1 cellular context compared by ENCODE assay signal in genomic region chr9:6645153-6646027, GRCh38.
TF ChIP-seq lines count a peak whose summit lies in the region.

Gene GLDC, minus strand, starts transcription at chr9:6645729. Its CDS starts 230 bp downstream, at chr9:6645499.

TF ChIP-seq in GM12878, 131 proteins besides CTCF, POLR2A, EP300 and RAD21 (continued from another document and continues in another):
- no peak for TF ChIP-seq FOS (IDR thresholded peaks at IDR 0.05; ENCODE audit: borderline replicate concordance, extremely low read depth, insufficient read length)
- TF ChIP-seq RCOR1 (conservative IDR thresholded peaks at IDR 0.05; ENCODE audit: low read depth, low read length): 0 out of 2 replicates have a peak, but pooled peaks have one; percentile 23
- no peak for TF ChIP-seq YBX1 (IDR thresholded peaks at IDR 0.05)
- TF ChIP-seq CUX1 (IDR thresholded peaks at IDR 0.05; ENCODE audit: insufficient replicate concordance, low read depth, low read length): no peak
- no peak for TF ChIP-seq CREB1 (IDR thresholded peaks at IDR 0.05; ENCODE audit: low read depth)
- TF ChIP-seq ZSCAN29 (IDR thresholded peaks at IDR 0.05): no peak
- no peak for TF ChIP-seq SIN3A (IDR thresholded peaks at IDR 0.05; ENCODE audit: low read depth, low read length)
- no peak for TF ChIP-seq GABPA (IDR thresholded peaks at IDR 0.05; ENCODE audit: low read depth)
- no peak for TF ChIP-seq REST (IDR thresholded peaks at IDR 0.05; ENCODE audit: low read depth, low read length)
- TF ChIP-seq E4F1 (IDR thresholded peaks at IDR 0.05; ENCODE audit: borderline replicate concordance, partially characterized antibody): no peak
- no peak for TF ChIP-seq HDAC6 (IDR thresholded peaks at IDR 0.05; ENCODE audit: unreplicated experiment)
- TF ChIP-seq RUNX3 (IDR thresholded peaks at IDR 0.05; ENCODE audit: low read length): no peak; the same call in 1 of the 2 replicates
- peak; percentile 95 for TF ChIP-seq IKZF1 (conservative IDR thresholded peaks at IDR 0.05)
- peak; percentile 84 to 91 for TF ChIP-seq IKZF2 (IDR thresholded peaks at IDR 0.05)
- TF ChIP-seq ZNF207 (IDR thresholded peaks at IDR 0.05; ENCODE audit: borderline replicate concordance): no peak
- no peak for TF ChIP-seq TCF7 (IDR thresholded peaks at IDR 0.05; ENCODE audit: borderline replicate concordance)
- no peak for TF ChIP-seq ZZZ3 (IDR thresholded peaks at IDR 0.05; ENCODE audit: control insufficient read depth, insufficient read length, low read depth)
- no peak for TF ChIP-seq KLF5 (IDR thresholded peaks at IDR 0.05; ENCODE audit: partially characterized antibody)
- TF ChIP-seq MYC (IDR thresholded peaks at IDR 0.05; ENCODE audit: insufficient read depth, insufficient read length, insufficient replicate concordance, low read length, severe bottlenecking): no peak
- no peak for TF ChIP-seq ESRRA (IDR thresholded peaks at IDR 0.05; ENCODE audit: low read length)
- no peak for TF ChIP-seq PKNOX1 (IDR thresholded peaks at IDR 0.05)
- no peak for TF ChIP-seq JUNB (IDR thresholded peaks at IDR 0.05)
- peak; percentile 90 for TF ChIP-seq EED (IDR thresholded peaks at IDR 0.05; ENCODE audit: low read depth)
- no peak for TF ChIP-seq ATF2 (IDR thresholded peaks at IDR 0.05; ENCODE audit: low read length)
- no peak for TF ChIP-seq USF2 (IDR thresholded peaks at IDR 0.05; ENCODE audit: borderline replicate concordance, low read depth, low read length)
- TF ChIP-seq NFXL1 (IDR thresholded peaks at IDR 0.05; ENCODE audit: borderline replicate concordance): no peak
- peak; percentile 81 for TF ChIP-seq SP1 (IDR thresholded peaks at IDR 0.05; ENCODE audit: low read depth, low read length)
- no peak for TF ChIP-seq IRF5 (IDR thresholded peaks at IDR 0.05; ENCODE audit: borderline replicate concordance)
- TF ChIP-seq TCF12 (IDR thresholded peaks at IDR 0.05; ENCODE audit: low read depth, low read length): 0 out of 2 replicates have a peak, but pooled peaks have one; percentile 14
- no peak for TF ChIP-seq MEF2A (IDR thresholded peaks at IDR 0.05; ENCODE audit: insufficient read depth, low read depth, low read length)
- TF ChIP-seq HDGF (IDR thresholded peaks at IDR 0.05): no peak
- no peak for TF ChIP-seq BMI1 (IDR thresholded peaks at IDR 0.05; ENCODE audit: borderline replicate concordance)
- TF ChIP-seq GATAD2B (conservative IDR thresholded peaks at IDR 0.05; ENCODE audit: low read depth): peak; percentile 24
- no peak for TF ChIP-seq RFX5 (IDR thresholded peaks at IDR 0.05; ENCODE audit: low read depth, low read length)
- TF ChIP-seq MTA2 (IDR thresholded peaks at IDR 0.05; ENCODE audit: low read depth): no peak
- no peak for TF ChIP-seq ZNF217 (IDR thresholded peaks at IDR 0.05)
- 0 out of 2 replicates have a peak, but pooled peaks have one; percentile 23 for TF ChIP-seq ELK1 (IDR thresholded peaks at IDR 0.05; ENCODE audit: low read depth, low read length)
- TF ChIP-seq SMAD1 (IDR thresholded peaks at IDR 0.05; ENCODE audit: low read depth, partially characterized antibody): no peak
- no peak; the same call in 1 of the 2 replicates for TF ChIP-seq DPF2 (IDR thresholded peaks at IDR 0.05)
- no peak for TF ChIP-seq STAT1 (conservative IDR thresholded peaks at IDR 0.05)
- TF ChIP-seq BCLAF1 (IDR thresholded peaks at IDR 0.05): no peak
- TF ChIP-seq ZNF384 (IDR thresholded peaks at IDR 0.05; ENCODE audit: borderline replicate concordance, low read depth, low read length): no peak
- TF ChIP-seq CBX3 (IDR thresholded peaks at IDR 0.05; ENCODE audit: borderline replicate concordance, low read depth): no peak
- no peak for TF ChIP-seq HCFC1 (IDR thresholded peaks at IDR 0.05; ENCODE audit: low read length)
- no peak for TF ChIP-seq JUND (IDR thresholded peaks at IDR 0.05; ENCODE audit: low read depth, low read length)
